In genomic region chr7:30659312-30659711, GRCh38 we compare ENCODE assay signal across 20 cellular contexts. TPM values are rescaled to one million over a fixed set of nuclear protein-coding genes. Genes with fewer than 3 reads are reported as not detected.
DNase-seq lines count a peak whose midpoint lies in the region; ATAC-seq lines count a peak whose summit lies in the region.
"Had no signal": no experiment of that assay in that cellular context is flagged by ENCODE, and none has a peak within 500 bp of the region (broad histone marks: within the 10 kb centered on the region; RNA-seq: fewer than 3 reads in every experiment).

No MANE protein-coding gene starts in this region.

- no peak for ATAC-seq in HG03460 (IDR thresholded peaks at IDR 0.05; ENCODE audit: unreplicated experiment)
- ATAC-seq: heart right ventricle; stimulated activated memory B cell treated with anti-CD40 and anti-IgM and Interleukin-4, amounts not matched to agents 10 μg/mL and 1 μg/mL and 100 μg/mL, for 72 hours had no signal

- DNase-seq in COLO668 (lab: John Stamatoyannopoulos, UW; ENCODE audit: unreplicated experiment) (peak; percentile 66), HT1080 (ENCODE audit: low read depth) (peak; percentile 28), SHP77 (lab: John Stamatoyannopoulos, UW) (peak; percentile 43 to 56), iris pigment epithelial cell (ENCODE audit: low read depth) (peak; percentile 8)
- DNase-seq in activated effector memory CD4-positive, alpha-beta T cell treated with Interleukin-2 at 50 U/mL for 16 hours = no peak
- DNase-seq in stimulated activated CD4-positive, alpha-beta T cell treated with anti-CD3 and anti-CD28 coated beads, Interleukin-2, amount 100 ng/mL, for 48 hours = no peak
- DNase-seq: activated CD4-positive, alpha-beta memory T cell treated with anti-CD3 and anti-CD28 coated beads, Interleukin-2, amount 10 ng/mL, durations not matched to agents 7 days and 5 days; activated naive CD8-positive, alpha-beta T cell treated with anti-CD3 and anti-CD28 coated beads, Interleukin-2, amount 10 ng/mL, durations not matched to agents 7 days and 5 days; C1 segment of cervical spinal cord; central memory CD4-positive, alpha-beta T cell; effector CD8-positive, alpha-beta T cell; heart right ventricle; NCI-H187; NK-92 treated with Interleukin-12 subunit alpha and Interleukin-12 subunit beta, amount 100 ng/mL, for 24 hours; T-helper 1 cell; thyroid gland had no signal

RNA-seq across cellular contexts. Expression of gene CRHR2, which starts 22.9 kb away (rescaled TPM):
- not detected in 2 replicates for total RNA-seq in HT1080 (2014; rRNA removed; shearing (Covaris generic))
- polyA plus RNA-seq in HT1080 (2015; cell fraction: cytosol; rRNA removed) = not detected in 2 replicates
- polyA plus RNA-seq in HT1080 (2015; cell fraction: nucleus; rRNA removed) = not detected in 2 replicates
- total RNA-seq: activated CD4-positive, alpha-beta memory T cell treated with anti-CD3 and anti-CD28 coated beads, Interleukin-2, amount 10 ng/mL, durations not matched to agents 7 days and 5 days; activated naive CD8-positive, alpha-beta T cell treated with anti-CD3 and anti-CD28 coated beads, Interleukin-2, amount 10 ng/mL, durations not matched to agents 7 days and 5 days; progenitor cell of endocrine pancreas had no signal
- polyA plus RNA-seq: keratinocyte had no signal

Comparison
In these comparisons a context has a peak if more than half of its experiments do, and no peak if none do; other contexts are left out.
1. DNase-seq: peak in COLO668 (single experiment), HT1080 (single experiment), SHP77 (2 of 2) and iris pigment epithelial cell (single experiment); none in activated effector memory CD4-positive, alpha-beta T cell treated with Interleukin-2 at 50 U/mL for 16 hours (single experiment) and stimulated activated CD4-positive, alpha-beta T cell treated with anti-CD3 and anti-CD28 coated beads, Interleukin-2, amount 100 ng/mL, for 48 hours (0 of 2).